ENCODE assay signal across 1 cellular context in genomic region chr14:71388862-71389261, GRCh38.
TF ChIP-seq lines count a peak whose summit lies in the region.

No MANE protein-coding gene starts in this region.

TF ChIP-seq in HCT116, 20 proteins besides CTCF, POLR2A, EP300 and RAD21 (continued from another document):
- TF ChIP-seq REST (IDR thresholded peaks at IDR 0.05; ENCODE audit: low read depth): no peak
- no peak for TF ChIP-seq EZH2 (IDR thresholded peaks at IDR 0.05)
- no peak for TF ChIP-seq CEBPB (IDR thresholded peaks at IDR 0.05; ENCODE audit: low read depth)
- TF ChIP-seq YY1 (IDR thresholded peaks at IDR 0.05; ENCODE audit: extremely low read depth, insufficient replicate concordance, low read depth, low read length): no peak
